ENCODE assay signal across 25 cellular contexts in the genomic region with DNA sequence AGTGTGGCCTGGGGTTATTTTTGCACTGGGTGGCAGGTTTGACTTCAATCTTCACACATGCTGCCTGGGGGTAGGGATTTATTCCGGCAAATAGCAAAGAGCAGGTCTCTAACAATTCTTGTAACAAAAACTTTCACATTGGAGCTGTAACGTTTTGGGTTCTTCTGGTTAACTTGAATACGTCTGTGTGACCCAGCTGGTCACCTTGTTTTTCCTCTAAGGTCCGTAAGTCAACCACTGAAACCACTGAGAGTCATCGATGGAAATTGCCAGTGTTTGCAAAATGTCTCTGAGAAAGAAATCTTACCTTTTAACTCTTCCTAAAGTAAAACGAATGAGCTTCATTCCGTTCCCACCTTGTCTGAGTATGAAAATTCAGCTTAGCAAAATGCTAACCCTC.
DNase-seq lines count a peak whose midpoint lies in the region; ATAC-seq, FAIRE-seq and TF ChIP-seq lines count a peak whose summit lies in the region.
"Had no signal": no experiment of that assay in that cellular context is flagged by ENCODE, and none has a peak within 500 bp of the region (broad histone marks: within the 10 kb centered on the region; RNA-seq: fewer than 3 reads in every experiment).

No MANE protein-coding gene starts in this region.

- peak overlapping the region; percentile 88 for H3K27ac Mint-ChIP-seq in neural crest cell (ENCODE audit: unreplicated experiment)
- H3K27ac Mint-ChIP-seq: CD4-positive, alpha-beta memory T cell had no signal

- H3K27ac ChIP-seq in A673 (ENCODE audit: low read depth, low read length, poor library complexity, severe bottlenecking): peak overlapping the region; percentile 9
- H3K27ac ChIP-seq: 22Rv1, HL-60, SK-N-MC had no signal

- no peaks in the 10 kb centered on the region for H3K36me3 Mint-ChIP-seq in neural crest cell (ENCODE audit: low read depth)
- H3K36me3 Mint-ChIP-seq: CD4-positive, alpha-beta memory T cell had no signal

- H3K27me3 ChIP-seq in A673 (replicated peaks; ENCODE audit: insufficient read depth, low read depth, low read length, poor library complexity) (no peaks in the 10 kb centered on the region), bronchial epithelial cell (ENCODE audit: control insufficient read depth, insufficient read depth, low read length) (no peaks in the 10 kb centered on the region)

- H3K4me1 Mint-ChIP-seq in neural crest cell: peaks cover 39% of the 10 kb centered on the region
- H3K4me1 Mint-ChIP-seq: CD4-positive, alpha-beta memory T cell had no signal

- TF ChIP-seq CTCF in A673 (conservative IDR thresholded peaks at IDR 0.05; ENCODE audit: low read depth, low read length): no peak
- no peak for TF ChIP-seq CTCF in bronchial epithelial cell (IDR thresholded peaks at IDR 0.05; ENCODE audit: insufficient read depth, low read length, severe bottlenecking)
- no peak for TF ChIP-seq CTCF in neural crest cell (conservative IDR thresholded peaks at IDR 0.05)

- no peak for DNase-seq in A673 (ENCODE audit: low spot score)
- no peak for DNase-seq in bronchial epithelial cell (ENCODE audit: low read depth)
- no peak for DNase-seq in neural crest cell (ENCODE audit: low read depth, low spot score)
- DNase-seq in stimulated activated CD4-positive, alpha-beta T cell treated with anti-CD3 and anti-CD28 coated beads, Interleukin-2, amount 100 ng/mL, for 24 hours: no peak
- DNase-seq in activated CD4-positive, alpha-beta T cell treated with anti-CD3 and anti-CD28 coated beads, Interleukin-2, amount 50 U/mL, for 48 hours: no peak
- no peak for DNase-seq in HT-29 (ENCODE audit: low spot score)
- DNase-seq: ACHN; CD4-positive, alpha-beta memory T cell; COR-L47; GOT3; HCEC 1CT; Kasumi-1; NCI-H1105; NCI-H1436 treated with DMSO at 0.1 percent for 48 hours; NCI-H187 treated with DMSO at 0.1 percent for 48 hours; NCI-H2171 treated with DMSO at 0.1 percent for 48 hours; NCI-H524; NCI-H748 treated with DMSO at 0.1 percent for 48 hours; SIG-M5 had no signal

- CTCF ChIA-PET in A673 (lab: Charles Lee): no interaction called here

- no peaks in the 10 kb centered on the region for H3K9me3 ChIP-seq in A673 (ENCODE audit: low read depth, low read length, poor library complexity, severe bottlenecking)

- H3K4me3 Mint-ChIP-seq in neural crest cell: peak overlapping the region; percentile 43
- H3K4me3 Mint-ChIP-seq: CD4-positive, alpha-beta memory T cell had no signal

- BruUV-seq in A673 (replicated peaks; lab: Mats Ljungman, UMichigan): no TSS peak

- H3K36me3 ChIP-seq in A673 (ENCODE audit: insufficient read depth, low read length, poor library complexity, severe bottlenecking): no peaks in the 10 kb centered on the region
- no peaks in the 10 kb centered on the region for H3K36me3 ChIP-seq in bronchial epithelial cell (ENCODE audit: control insufficient read depth, insufficient read depth, low read length)

- peak; percentile 56 for ATAC-seq in HG02678 (IDR thresholded peaks at IDR 0.05; ENCODE audit: unreplicated experiment)

- H3K4me3 ChIP-seq in A673 (ENCODE audit: low read depth, low read length, poor library complexity, severe bottlenecking): no peak overlapping the region
- no peak overlapping the region for H3K4me3 ChIP-seq in bronchial epithelial cell (ENCODE audit: low read depth, low read length)
- H3K4me3 ChIP-seq: SK-N-MC had no signal

- peaks cover 2% of the 10 kb centered on the region for H3K9me3 Mint-ChIP-seq in neural crest cell
- H3K9me3 Mint-ChIP-seq: CD4-positive, alpha-beta memory T cell had no signal

- intact Hi-C loops in A673 (cut with micrococcal nuclease; ENCODE audit: unreplicated experiment): no loop called here

- no peaks in the 10 kb centered on the region for H3K27me3 Mint-ChIP-seq in neural crest cell (ENCODE audit: low read depth)

- peaks cover 29% of the 10 kb centered on the region for H3K4me1 ChIP-seq in A673 (ENCODE audit: insufficient read depth, low read length, poor library complexity, severe bottlenecking)

- FAIRE-seq in bronchial epithelial cell (lab: Jason Lieb, UNC): peak; percentile 18
- FAIRE-seq: G401.6, RCC 7860 had no signal

- POLR2A ChIA-PET in A673 (lab: Charles Lee; ENCODE audit: low non-redundant PET): no interaction called here
